Comparison of ENCODE assay signal across 8 cellular contexts in the genomic region with DNA sequence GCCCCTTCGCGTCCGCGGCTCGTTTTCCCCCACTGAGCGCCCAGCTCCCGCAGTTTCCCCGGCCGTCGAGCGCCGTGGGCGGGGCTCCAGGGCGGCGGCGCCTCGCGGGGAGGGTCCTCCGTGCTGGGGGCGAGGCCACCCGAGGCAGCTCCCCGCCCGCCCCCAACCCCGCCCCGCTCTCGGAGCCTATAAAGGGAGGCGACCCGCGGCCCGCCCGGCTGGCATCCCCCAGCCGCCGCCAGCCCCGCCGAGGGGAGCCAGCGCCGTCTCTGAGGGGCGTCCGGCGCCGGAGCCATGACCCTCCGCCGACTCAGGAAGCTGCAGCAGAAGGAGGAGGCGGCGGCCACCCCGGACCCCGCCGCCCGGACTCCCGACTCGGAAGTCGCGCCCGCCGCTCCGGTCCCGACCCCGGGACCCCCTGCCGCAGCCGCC. TPM values are rescaled to one million over a fixed set of nuclear protein-coding genes. Genes with fewer than 3 reads are reported as not detected.
DNase-seq lines count a peak whose midpoint lies in the region; ATAC-seq and TF ChIP-seq lines count a peak whose summit lies in the region.

TSS of gene TAMALIN (plus strand) at position 221 of the 432 bp plus-strand sequence. CDS start at position 295, 74 bp downstream.

- DNase-seq in AG20443 (ENCODE audit: low spot score) (peak; percentile 94), KBM-7 (peak; percentile 50), dermis blood vessel endothelial cell (peak; percentile 87), lower leg skin (ENCODE audit: low spot score in 2 of 2) (peak; percentile 65 to 95)
- DNase-seq in activated CD4-positive, alpha-beta T cell treated with anti-CD3 and anti-CD28 coated beads for 48 hours = peak; percentile 79
- DNase-seq in stimulated activated CD4-positive, alpha-beta T cell treated with anti-CD3 and anti-CD28 coated beads, TNF-alpha, amount 100 ng/mL, for 1 hour (ENCODE audit: low read depth in 3 of 3, low spot score in 1 of 3) = peak; percentile 68 to 75 (median 73)

- in situ Hi-C loops in KBM-7 (cut with MboI; ENCODE audit: low pct_unique_long_range_greater_than_20kb, low sequenced_read_pairs) = no loop called here

- intact Hi-C loops in lower leg skin (cut with DNase I; ENCODE audit: low total_unique reads) = no loop called here

- ATAC-seq in GM21717 (IDR thresholded peaks at IDR 0.05; ENCODE audit: unreplicated experiment) = no peak
- no peak for ATAC-seq in HG03039 (IDR thresholded peaks at IDR 0.05; ENCODE audit: unreplicated experiment)

- TF ChIP-seq POLR2A in lower leg skin (IDR thresholded peaks at IDR 0.05) = peak in 1 of 2 donors; percentile 76

- 1 to 4% methylated on average over 17 to 29 of the region's 60 CpGs for WGBS in lower leg skin, 2 donors

- H3K4me3 ChIP-seq in lower leg skin (ENCODE audit: low read depth, poor library complexity, severe bottlenecking) = peak within 1 kb of the TSS; percentile 56

- no peak for TF ChIP-seq CTCF in lower leg skin (IDR thresholded peaks at IDR 0.05)

RNA-seq across cellular contexts. Expression of gene TAMALIN, which starts in this region (rescaled TPM):
- total RNA-seq in dermis blood vessel endothelial cell = 35.0 and 49.2 TPM in 2 replicates
- total RNA-seq in lower leg skin = 10 to 100 TPM; 14.6 to 34.2 (median 25.9) TPM
